Comparison of ENCODE assay signal across 3 cellular contexts in genomic region chr9:108861997-108862396, GRCh38.
TF ChIP-seq lines count a peak whose summit lies in the region.

A gene with protein sequence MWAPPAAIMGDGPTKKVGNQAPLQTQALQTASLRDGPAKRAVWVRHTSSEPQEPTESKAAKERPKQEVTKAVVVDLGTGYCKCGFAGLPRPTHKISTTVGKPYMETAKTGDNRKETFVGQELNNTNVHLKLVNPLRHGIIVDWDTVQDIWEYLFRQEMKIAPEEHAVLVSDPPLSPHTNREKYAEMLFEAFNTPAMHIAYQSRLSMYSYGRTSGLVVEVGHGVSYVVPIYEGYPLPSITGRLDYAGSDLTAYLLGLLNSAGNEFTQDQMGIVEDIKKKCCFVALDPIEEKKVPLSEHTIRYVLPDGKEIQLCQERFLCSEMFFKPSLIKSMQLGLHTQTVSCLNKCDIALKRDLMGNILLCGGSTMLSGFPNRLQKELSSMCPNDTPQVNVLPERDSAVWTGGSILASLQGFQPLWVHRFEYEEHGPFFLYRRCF (plus strand): TSS chr9:108862266. CDS start chr9:108862323, 57 bp downstream.

TF ChIP-seq in HEK293, 187 proteins besides CTCF, POLR2A, EP300 and RAD21:
- no peak for TF ChIP-seq OSR2 (tag by site-specific recombination; IDR thresholded peaks at IDR 0.05)
- no peak for TF ChIP-seq ZNF214 (tag by site-specific recombination; IDR thresholded peaks at IDR 0.05; ENCODE audit: borderline replicate concordance)
- TF ChIP-seq YY1 (tag by site-specific recombination; IDR thresholded peaks at IDR 0.05): no peak
- TF ChIP-seq ZNF174 (tag by site-specific recombination; IDR thresholded peaks at IDR 0.05): no peak
- 0 out of 2 replicates have a peak, but pooled peaks have one; percentile 40 for TF ChIP-seq ATF2 (tag by site-specific recombination; IDR thresholded peaks at IDR 0.05; ENCODE audit: low read depth)
- no peak for TF ChIP-seq ZNF112 (tag by site-specific recombination; IDR thresholded peaks at IDR 0.05)
- no peak for TF ChIP-seq ZNF354C (tag by site-specific recombination; IDR thresholded peaks at IDR 0.05; ENCODE audit: borderline replicate concordance, low read depth)
- TF ChIP-seq IKZF3 (tag by site-specific recombination; IDR thresholded peaks at IDR 0.05): no peak
- no peak for TF ChIP-seq GFI1B (tag by site-specific recombination; IDR thresholded peaks at IDR 0.05)

TF ChIP-seq in IMR-90, 13 proteins besides CTCF, POLR2A, EP300 and RAD21:
- TF ChIP-seq SMC3 (IDR thresholded peaks at IDR 0.05; ENCODE audit: low read depth, low read length) (no peak), BHLHE40 (IDR thresholded peaks at IDR 0.05; ENCODE audit: low read depth, low read length) (no peak), MXI1 (IDR thresholded peaks at IDR 0.05; ENCODE audit: borderline replicate concordance, low read depth, low read length) (no peak), NFE2L2 (IDR thresholded peaks at IDR 0.05; ENCODE audit: low read depth, low read length) (no peak), CHD1 (IDR thresholded peaks at IDR 0.05; ENCODE audit: low read depth, low read length) (no peak), CEBPB (IDR thresholded peaks at IDR 0.05; ENCODE audit: low read depth, low read length) (no peak), USF2 (IDR thresholded peaks at IDR 0.05; ENCODE audit: low read depth, low read length) (no peak), FOS (IDR thresholded peaks at IDR 0.05; ENCODE audit: low read depth, low read length) (no peak), RFX5 (IDR thresholded peaks at IDR 0.05; ENCODE audit: low read depth, low read length) (no peak), RCOR1 (IDR thresholded peaks at IDR 0.05; ENCODE audit: insufficient replicate concordance, low read length) (no peak), MAFK (IDR thresholded peaks at IDR 0.05; ENCODE audit: low read depth, low read length) (no peak), MAZ (IDR thresholded peaks at IDR 0.05; ENCODE audit: borderline replicate concordance, low read depth, low read length) (no peak)

TF ChIP-seq in H1, 55 proteins besides CTCF, POLR2A, EP300 and RAD21:
- TF ChIP-seq CEBPB (IDR thresholded peaks at IDR 0.05; ENCODE audit: low read depth, low read length): no peak
- TF ChIP-seq SIRT6 (IDR thresholded peaks at IDR 0.05; ENCODE audit: low read length): no peak
- no peak for TF ChIP-seq CREB1 (IDR thresholded peaks at IDR 0.05)
- TF ChIP-seq KDM5A (IDR thresholded peaks at IDR 0.05; ENCODE audit: low read length): no peak
- TF ChIP-seq BACH1 (IDR thresholded peaks at IDR 0.05; ENCODE audit: low read length): no peak
- TF ChIP-seq RXRA (IDR thresholded peaks at IDR 0.05; ENCODE audit: insufficient read depth, low read depth, low read length): no peak
- no peak for TF ChIP-seq SP4 (IDR thresholded peaks at IDR 0.05; ENCODE audit: low read length)
- TF ChIP-seq RNF2 (IDR thresholded peaks at IDR 0.05; ENCODE audit: borderline replicate concordance, low read depth, low read length, missing control alignments, poor library complexity, severe bottlenecking): no peak
- TF ChIP-seq TAF7 (optimal IDR thresholded peaks at IDR 0.05; ENCODE audit: borderline replicate concordance, low read depth, low read length): no peak
- TF ChIP-seq ASH2L (IDR thresholded peaks at IDR 0.05; ENCODE audit: low read length): no peak
- TF ChIP-seq CHD1 (IDR thresholded peaks at IDR 0.05; ENCODE audit: low read depth, low read length): no peak
- TF ChIP-seq CTBP2 (IDR thresholded peaks at IDR 0.05; ENCODE audit: borderline replicate concordance, insufficient read depth, insufficient read length, low read length): no peak
- TF ChIP-seq SP2 (IDR thresholded peaks at IDR 0.05; ENCODE audit: low read length): no peak
- no peak for TF ChIP-seq EGR1 (IDR thresholded peaks at IDR 0.05; ENCODE audit: borderline replicate concordance, low read depth, low read length)
- no peak for TF ChIP-seq CHD7 (IDR thresholded peaks at IDR 0.05; ENCODE audit: insufficient replicate concordance, low read length)
